14 cellular contexts compared by ENCODE assay signal in the genomic region with DNA sequence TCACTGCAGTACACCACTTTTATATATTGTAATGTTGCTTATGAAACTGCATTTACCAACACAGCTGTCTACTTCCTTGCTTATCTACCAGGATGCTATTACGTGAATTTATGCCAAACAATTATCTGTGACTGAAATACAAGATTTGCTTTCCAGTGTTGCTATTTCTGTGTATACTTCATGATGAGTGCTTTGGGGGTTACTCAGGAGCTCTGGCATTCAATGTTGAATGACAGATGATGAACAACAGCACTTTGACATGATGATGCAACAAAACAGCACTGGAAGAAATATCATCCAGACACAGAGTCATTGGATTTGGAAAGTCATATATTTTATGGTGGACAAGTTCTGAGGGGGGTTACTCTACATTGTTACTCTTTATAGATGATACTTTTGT.
"Had no signal": no experiment of that assay in that cellular context is flagged by ENCODE, and none has a peak within 500 bp of the region (broad histone marks: within the 10 kb centered on the region; RNA-seq: fewer than 3 reads in every experiment).

No MANE protein-coding gene starts in this region.

- H3K27ac ChIP-seq: cardiac muscle cell, gastroesophageal sphincter, ovary, stomach had no signal

- H3K36me3 ChIP-seq: cardiac muscle cell, gastroesophageal sphincter, ovary, stomach had no signal

- H3K27ac Mint-ChIP-seq: activated CD4-positive, alpha-beta memory T cell treated with anti-CD3 and anti-CD28 coated beads for 36 hours; activated naive CD8-positive, alpha-beta T cell treated with anti-CD3 and anti-CD28 coated beads for 36 hours; activated T-cell treated with anti-CD3 and anti-CD28 coated beads, Interleukin-2, amount 50 U/mL, for 72 hours had no signal

- H3K4me3 ChIP-seq: cardiac muscle cell, gastroesophageal sphincter, ovary, stomach had no signal

- H3K9me3 Mint-ChIP-seq: activated CD4-positive, alpha-beta memory T cell treated with anti-CD3 and anti-CD28 coated beads for 36 hours; activated naive CD8-positive, alpha-beta T cell treated with anti-CD3 and anti-CD28 coated beads for 36 hours; neural crest cell had no signal

- H3K27me3 Mint-ChIP-seq: activated CD4-positive, alpha-beta memory T cell treated with anti-CD3 and anti-CD28 coated beads for 36 hours; activated naive CD8-positive, alpha-beta T cell treated with anti-CD3 and anti-CD28 coated beads for 36 hours had no signal

- H3K4me1 Mint-ChIP-seq: activated naive CD8-positive, alpha-beta T cell treated with anti-CD3 and anti-CD28 coated beads for 36 hours; neural crest cell had no signal

- H3K36me3 Mint-ChIP-seq: activated CD4-positive, alpha-beta memory T cell treated with anti-CD3 and anti-CD28 coated beads for 36 hours; activated naive CD8-positive, alpha-beta T cell treated with anti-CD3 and anti-CD28 coated beads for 36 hours had no signal

- FAIRE-seq: colon, endothelial cell of umbilical vein had no signal

- H3K27me3 ChIP-seq: cardiac muscle cell, gastroesophageal sphincter, ovary, stomach had no signal

- H3K4me1 ChIP-seq: gastroesophageal sphincter, stomach had no signal

- DNase-seq: activated CD4-positive, alpha-beta memory T cell treated with anti-CD3 and anti-CD28 coated beads for 36 hours; activated CD4-positive, CD25-positive, alpha-beta regulatory T cell treated with anti-CD3 and anti-CD28 coated beads, Interleukin-2, amount 50 U/mL, for 72 hours; activated gamma-delta T cell treated with Interleukin-2 at 50 U/mL for 16 hours; activated naive CD8-positive, alpha-beta T cell treated with anti-CD3 and anti-CD28 coated beads for 36 hours; activated T-cell treated with anti-CD3 and anti-CD28 coated beads, Interleukin-2, amount 50 U/mL, for 72 hours; anterior cingulate cortex; hypothalamus; ovary; stomach had no signal

- H3K9me3 ChIP-seq: gastroesophageal sphincter, ovary, stomach had no signal

- H3K4me3 Mint-ChIP-seq: activated CD4-positive, alpha-beta memory T cell treated with anti-CD3 and anti-CD28 coated beads for 36 hours; activated naive CD8-positive, alpha-beta T cell treated with anti-CD3 and anti-CD28 coated beads for 36 hours; activated T-cell treated with anti-CD3 and anti-CD28 coated beads, Interleukin-2, amount 50 U/mL, for 72 hours; neural crest cell had no signal

- ATAC-seq: activated T-cell treated with anti-CD3 and anti-CD28 coated beads, Interleukin-2, amount 50 U/mL, for 72 hours; gastroesophageal sphincter had no signal
